In the genomic region with DNA sequence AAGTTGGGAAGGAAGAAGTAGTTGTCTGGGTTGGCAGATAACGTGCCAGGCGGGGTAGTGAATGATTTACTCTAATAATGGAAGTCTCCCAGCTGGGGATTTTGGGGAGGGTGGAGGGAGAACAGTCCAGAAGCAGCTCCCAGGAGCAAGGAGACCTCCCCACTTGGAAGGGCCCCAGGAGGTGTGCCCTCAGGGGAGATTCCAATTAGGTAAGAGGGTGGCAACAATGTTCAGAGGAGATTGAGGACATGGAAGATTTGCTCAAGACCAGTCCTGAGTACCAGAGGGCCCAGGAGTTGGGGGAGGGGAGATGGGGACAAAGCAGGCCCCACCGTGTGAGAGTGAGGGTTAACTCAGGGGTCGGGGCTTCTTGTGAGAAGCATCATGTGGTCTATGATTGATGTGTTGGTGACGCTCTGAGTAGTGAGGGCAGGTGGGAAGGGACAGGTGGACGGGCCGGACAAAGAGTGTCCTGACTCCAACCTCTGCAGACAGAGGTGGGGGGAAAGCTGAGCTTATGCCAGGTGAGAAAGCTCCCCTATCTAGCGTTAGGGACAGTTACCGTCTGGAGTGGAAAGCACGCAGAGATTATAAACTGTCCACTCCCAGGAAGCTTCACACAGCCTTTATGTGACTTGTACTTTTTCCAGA, we compare ENCODE assay signal across 12 cellular contexts. TPM values are rescaled to one million over a fixed set of nuclear protein-coding genes. Genes with fewer than 3 reads are reported as not detected.
DNase-seq lines count a peak whose midpoint lies in the region; ATAC-seq, FAIRE-seq and TF ChIP-seq lines count a peak whose summit lies in the region.
"Had no signal": no experiment of that assay in that cellular context is flagged by ENCODE, and none has a peak within 500 bp of the region (broad histone marks: within the 10 kb centered on the region; RNA-seq: fewer than 3 reads in every experiment).

No MANE protein-coding gene starts in this region.

- H3K9me3 Mint-ChIP-seq in activated CD4-positive, alpha-beta T cell treated with anti-CD3 and anti-CD28 coated beads, Interleukin-2, amount 10 ng/mL, durations not matched to agents 24 days and 14 days, result no peaks in the 10 kb centered on the region
- H3K9me3 Mint-ChIP-seq in activated CD4-positive, alpha-beta T cell treated with anti-CD3 and anti-CD28 coated beads, Interleukin-2, amount 10 ng/mL, durations not matched to agents 7 days and 5 days, result no peaks in the 10 kb centered on the region
- H3K9me3 Mint-ChIP-seq in type B pancreatic cell, result no peaks in the 10 kb centered on the region

- H3K36me3 Mint-ChIP-seq in activated CD4-positive, alpha-beta T cell treated with anti-CD3 and anti-CD28 coated beads, Interleukin-2, amount 10 ng/mL, durations not matched to agents 24 days and 14 days (ENCODE audit: low read depth), result peaks cover 5% of the 10 kb centered on the region
- no peaks in the 10 kb centered on the region for H3K36me3 Mint-ChIP-seq in activated CD4-positive, alpha-beta T cell treated with anti-CD3 and anti-CD28 coated beads, Interleukin-2, amount 10 ng/mL, durations not matched to agents 7 days and 5 days (ENCODE audit: low read depth)
- peaks cover 7% of the 10 kb centered on the region for H3K36me3 Mint-ChIP-seq in type B pancreatic cell

- TF ChIP-seq CTCF in breast epithelium (IDR thresholded peaks at IDR 0.05) (no peak), type B pancreatic cell (conservative IDR thresholded peaks at IDR 0.05) (no peak)

- H3K36me3 ChIP-seq in breast epithelium, result no peaks in the 10 kb centered on the region
- no peaks in the 10 kb centered on the region for H3K36me3 ChIP-seq in mesendoderm (ENCODE audit: control insufficient read depth, insufficient read depth, low read length)

- peak overlapping the region; percentile 49 for H3K56ac ChIP-seq in mesendoderm (ENCODE audit: low read length)

- H3K4me2 ChIP-seq in mesendoderm (ENCODE audit: low read length), result no peak overlapping the region
- H3K4me2 ChIP-seq: SK-N-SH had no signal

- H3K79me2 ChIP-seq in mesendoderm (ENCODE audit: control insufficient read depth, insufficient read depth, low read length), result peaks cover 63% of the 10 kb centered on the region

- H3K4me3 Mint-ChIP-seq in activated CD4-positive, alpha-beta T cell treated with anti-CD3 and anti-CD28 coated beads, Interleukin-2, amount 10 ng/mL, durations not matched to agents 24 days and 14 days, result no peak overlapping the region
- H3K4me3 Mint-ChIP-seq in activated CD4-positive, alpha-beta T cell treated with anti-CD3 and anti-CD28 coated beads, Interleukin-2, amount 10 ng/mL, durations not matched to agents 7 days and 5 days, result no peak overlapping the region
- peak overlapping the region; percentile 88 for H3K4me3 Mint-ChIP-seq in type B pancreatic cell

- DNase-seq in activated CD4-positive, alpha-beta T cell treated with anti-CD3 and anti-CD28 coated beads, Interleukin-2, amount 10 ng/mL, durations not matched to agents 24 days and 14 days, result no peak
- DNase-seq in activated CD4-positive, alpha-beta T cell treated with anti-CD3 and anti-CD28 coated beads, Interleukin-2, amount 10 ng/mL, durations not matched to agents 7 days and 5 days, result no peak
- peak in 1 of 2 donors; percentile 48 for DNase-seq in breast epithelium (ENCODE audit: low spot score in 2 of 2)
- peak; percentile 41 for DNase-seq in mesendoderm
- no peak for DNase-seq in type B pancreatic cell (ENCODE audit: extremely low spot score, unreplicated experiment)
- DNase-seq in GM12892 (ENCODE audit: insufficient read length), result no peak
- no peak for DNase-seq in activated T-cell treated with anti-CD3 and anti-CD28 coated beads for 4 hours
- DNase-seq: SK-N-SH; stimulated activated CD4-positive, alpha-beta T cell treated with anti-CD3 and anti-CD28 coated beads, Interleukin-1b, Interleukin-23, amount 100 ng/mL, for 48 hours had no signal

- CTCF ChIA-PET in activated CD4-positive, alpha-beta T cell treated with anti-CD3 and anti-CD28 coated beads, Interleukin-2, amount 10 ng/mL, durations not matched to agents 7 days and 5 days (lab: Charles Lee), result interaction anchor here (0.5 to 1.0 kb wide), 3 partner anchors 15 to 80 kb away, joined by 3 read pairs; no protein-coding TSS in a partner anchor

- H3K27ac Mint-ChIP-seq in activated CD4-positive, alpha-beta T cell treated with anti-CD3 and anti-CD28 coated beads, Interleukin-2, amount 10 ng/mL, durations not matched to agents 24 days and 14 days, result peak overlapping the region; percentile 73
- no peak overlapping the region for H3K27ac Mint-ChIP-seq in activated CD4-positive, alpha-beta T cell treated with anti-CD3 and anti-CD28 coated beads, Interleukin-2, amount 10 ng/mL, durations not matched to agents 7 days and 5 days
- H3K27ac Mint-ChIP-seq in type B pancreatic cell, result peak overlapping the region; percentile 93

- H4K8ac ChIP-seq in mesendoderm (ENCODE audit: low read depth, low read length), result no peak overlapping the region

- H2BK5ac ChIP-seq in mesendoderm (ENCODE audit: low read length), result no peak overlapping the region

- WGBS in mesendoderm (ENCODE audit: extremely low coverage, insufficient coverage, low lambda C conversion rate), result no CpG with 5 or more reads among the region's 10 CpGs

- no peak overlapping the region for H2AK5ac ChIP-seq in mesendoderm (ENCODE audit: low read length)

- H3K18ac ChIP-seq in mesendoderm (ENCODE audit: low read length), result no peak overlapping the region

- H3K9me3 ChIP-seq in breast epithelium, result no peaks in the 10 kb centered on the region
- H3K9me3 ChIP-seq: SK-N-SH had no signal

- no peak overlapping the region for H2BK15ac ChIP-seq in mesendoderm (replicated peaks; ENCODE audit: low read depth)

- POLR2A ChIA-PET in activated CD4-positive, alpha-beta T cell treated with anti-CD3 and anti-CD28 coated beads, Interleukin-2, amount 10 ng/mL, durations not matched to agents 7 days and 5 days (lab: Charles Lee), result no interaction called here

- H2BK120ac ChIP-seq in mesendoderm (ENCODE audit: low read depth, low read length), result no peak overlapping the region

- intact Hi-C loops in activated CD4-positive, alpha-beta T cell treated with anti-CD3 and anti-CD28 coated beads, Interleukin-2, amount 10 ng/mL, durations not matched to agents 24 days and 14 days (cut with micrococcal nuclease), result no loop called here
- intact Hi-C loops in breast epithelium (cut with DNase I; ENCODE audit: low total_unique reads), result no loop called here

- H3K4me3 ChIP-seq in breast epithelium (peak overlapping the region in 2 of 3 donors; percentile 67 to 89), mesendoderm (ENCODE audit: low read length) (no peak overlapping the region)

- H3K4ac ChIP-seq in mesendoderm (ENCODE audit: low read depth, low read length), result no peak overlapping the region

- H3K23ac ChIP-seq in mesendoderm (ENCODE audit: low read length), result no peak overlapping the region

- ATAC-seq in GM18511 (IDR thresholded peaks at IDR 0.05; ENCODE audit: unreplicated experiment), result no peak

- H3K27me3 ChIP-seq in breast epithelium (no peaks in the 10 kb centered on the region), mesendoderm (ENCODE audit: insufficient read depth, low read length, poor library complexity) (no peaks in the 10 kb centered on the region)

- H3K4me1 Mint-ChIP-seq in activated CD4-positive, alpha-beta T cell treated with anti-CD3 and anti-CD28 coated beads, Interleukin-2, amount 10 ng/mL, durations not matched to agents 24 days and 14 days, result peaks cover 40% of the 10 kb centered on the region
- peaks cover 23% of the 10 kb centered on the region for H3K4me1 Mint-ChIP-seq in activated CD4-positive, alpha-beta T cell treated with anti-CD3 and anti-CD28 coated beads, Interleukin-2, amount 10 ng/mL, durations not matched to agents 7 days and 5 days
- H3K4me1 Mint-ChIP-seq in type B pancreatic cell (ENCODE audit: unreplicated experiment), result peaks cover 61% of the 10 kb centered on the region

- peaks cover 11% of the 10 kb centered on the region for H3K79me1 ChIP-seq in mesendoderm (ENCODE audit: low read length)

- no peaks in the 10 kb centered on the region for H3K27me3 Mint-ChIP-seq in activated CD4-positive, alpha-beta T cell treated with anti-CD3 and anti-CD28 coated beads, Interleukin-2, amount 10 ng/mL, durations not matched to agents 24 days and 14 days
- H3K27me3 Mint-ChIP-seq in activated CD4-positive, alpha-beta T cell treated with anti-CD3 and anti-CD28 coated beads, Interleukin-2, amount 10 ng/mL, durations not matched to agents 7 days and 5 days, result peaks cover 1% of the 10 kb centered on the region
- peaks cover 6% of the 10 kb centered on the region for H3K27me3 Mint-ChIP-seq in type B pancreatic cell

- no peak overlapping the region for H4K5ac ChIP-seq in mesendoderm (ENCODE audit: low read length)

- H3K9ac ChIP-seq in mesendoderm (ENCODE audit: low read length), result peak overlapping the region; percentile 33
- H3K9ac ChIP-seq: SK-N-SH had no signal

- no peak for FAIRE-seq in GM12892 (lab: Jason Lieb, UNC)

- no peak for TF ChIP-seq POLR2A in breast epithelium (IDR thresholded peaks at IDR 0.05)
- TF ChIP-seq POLR2A in GM12892 (IDR thresholded peaks at IDR 0.05; ENCODE audit: low read depth, low read length), result no peak

- H3K27ac ChIP-seq in breast epithelium, result peak overlapping the region; percentile 97 to 98
- H3K27ac ChIP-seq in mesendoderm (ENCODE audit: low read depth, low read length), result no peak overlapping the region

- peaks cover 0 to 6% of the 10 kb centered on the region in 2 donors for H3K4me1 ChIP-seq in breast epithelium
- H3K4me1 ChIP-seq in mesendoderm (ENCODE audit: control insufficient read depth, low read depth, low read length), result peaks cover 29% of the 10 kb centered on the region

RNA-seq across cellular contexts. Expression of a gene that starts 3.5 kb away (rescaled TPM):
- 69.6 and 70.7 TPM in 2 replicates for total RNA-seq in activated CD4-positive, alpha-beta T cell treated with anti-CD3 and anti-CD28 coated beads, Interleukin-2, amount 10 ng/mL, durations not matched to agents 24 days and 14 days
- total RNA-seq in activated CD4-positive, alpha-beta T cell treated with anti-CD3 and anti-CD28 coated beads, Interleukin-2, amount 10 ng/mL, durations not matched to agents 7 days and 5 days, result 1 to 10 TPM; 8.9 to 9.3 TPM
- 100 to 1,000 TPM in 2 of 3 donors, 10 to 100 TPM in 1; 17.1 to 639 (median 492) TPM for total RNA-seq in breast epithelium
- 134 TPM for polyA plus RNA-seq in mesendoderm (2013, experiment 1 of 2)
- 134 TPM for polyA plus RNA-seq in mesendoderm (2013, experiment 2 of 2)
- 243 and 526 TPM in 2 replicates for total RNA-seq in type B pancreatic cell (ENCODE audit: low replicate concordance)
- polyA plus RNA-seq in GM12892 (2012; ENCODE audit: missing spikeins), result 13.4 TPM

RNA-seq across cellular contexts. Expression of a gene that starts 11.7 kb away (rescaled TPM):
- 60.3 and 61.1 TPM in 2 replicates for total RNA-seq in activated CD4-positive, alpha-beta T cell treated with anti-CD3 and anti-CD28 coated beads, Interleukin-2, amount 10 ng/mL, durations not matched to agents 24 days and 14 days
- not detected for total RNA-seq in activated CD4-positive, alpha-beta T cell treated with anti-CD3 and anti-CD28 coated beads, Interleukin-2, amount 10 ng/mL, durations not matched to agents 7 days and 5 days
- total RNA-seq in breast epithelium, result 10 to 100 TPM; 39.1 to 83.2 (median 51.2) TPM
- polyA plus RNA-seq in mesendoderm (2013, experiment 1 of 2), result 11.3 TPM
- polyA plus RNA-seq in mesendoderm (2013, experiment 2 of 2), result 10.1 TPM
- 14.9 and 20.7 TPM in 2 replicates for total RNA-seq in type B pancreatic cell (ENCODE audit: low replicate concordance)
- not detected for polyA plus RNA-seq in GM12892 (2012; ENCODE audit: missing spikeins)
- total RNA-seq: myocyte had no signal

RNA-seq across cellular contexts. Expression of a gene that starts 36.1 kb away (rescaled TPM):
- total RNA-seq in activated CD4-positive, alpha-beta T cell treated with anti-CD3 and anti-CD28 coated beads, Interleukin-2, amount 10 ng/mL, durations not matched to agents 24 days and 14 days, result 0.52 TPM in 1 of 2 replicates, not detected in the other
- not detected for total RNA-seq in activated CD4-positive, alpha-beta T cell treated with anti-CD3 and anti-CD28 coated beads, Interleukin-2, amount 10 ng/mL, durations not matched to agents 7 days and 5 days
- total RNA-seq in breast epithelium (10 to 100 TPM in 2 of 3 donors, 1 to 10 TPM in 1; 3.5 to 19.3 (median 13.1) TPM), type B pancreatic cell (ENCODE audit: low replicate concordance) (46.8 and 270 TPM in 2 replicates)
- polyA plus RNA-seq in mesendoderm (2013, experiment 1 of 2), result 13.7 TPM
- polyA plus RNA-seq in mesendoderm (2013, experiment 2 of 2), result 14.0 TPM
- not detected for polyA plus RNA-seq in GM12892 (2012; ENCODE audit: missing spikeins)
- total RNA-seq: myocyte had no signal
- polyA plus RNA-seq: SK-N-SH had no signal

RNA-seq across cellular contexts. Expression of a gene that starts 43.9 kb away (rescaled TPM):
- 1.8 and 2.0 TPM in 2 replicates for total RNA-seq in activated CD4-positive, alpha-beta T cell treated with anti-CD3 and anti-CD28 coated beads, Interleukin-2, amount 10 ng/mL, durations not matched to agents 24 days and 14 days
- total RNA-seq in activated CD4-positive, alpha-beta T cell treated with anti-CD3 and anti-CD28 coated beads, Interleukin-2, amount 10 ng/mL, durations not matched to agents 7 days and 5 days, result under 1 TPM; 0.12 to 0.20 TPM
- total RNA-seq in breast epithelium (not detected), type B pancreatic cell (ENCODE audit: low replicate concordance) (0.93 and 12.6 TPM in 2 replicates)
- polyA plus RNA-seq in mesendoderm (2013, experiment 1 of 2), result 4.1 TPM
- polyA plus RNA-seq in mesendoderm (2013, experiment 2 of 2), result 3.6 TPM
- 1.7 TPM for polyA plus RNA-seq in GM12892 (2012; ENCODE audit: missing spikeins)
- total RNA-seq: subcutaneous adipose tissue had no signal

RNA-seq across cellular contexts. Expression of a gene that starts 47.8 kb away (rescaled TPM):
- 83.4 and 84.7 TPM in 2 replicates for total RNA-seq in activated CD4-positive, alpha-beta T cell treated with anti-CD3 and anti-CD28 coated beads, Interleukin-2, amount 10 ng/mL, durations not matched to agents 24 days and 14 days
- 10 to 100 TPM; 63.1 to 72.4 TPM for total RNA-seq in activated CD4-positive, alpha-beta T cell treated with anti-CD3 and anti-CD28 coated beads, Interleukin-2, amount 10 ng/mL, durations not matched to agents 7 days and 5 days
- 10 to 100 TPM; 20.5 to 28.8 (median 27.7) TPM for total RNA-seq in breast epithelium
- polyA plus RNA-seq in mesendoderm (2013, experiment 1 of 2), result 47.5 TPM
- 49.6 TPM for polyA plus RNA-seq in mesendoderm (2013, experiment 2 of 2)
- 41.0 and 42.9 TPM in 2 replicates for total RNA-seq in type B pancreatic cell (ENCODE audit: low replicate concordance)
- 24.5 TPM for polyA plus RNA-seq in GM12892 (2012; ENCODE audit: missing spikeins)

Comparison
In these comparisons a context has a peak if more than half of its experiments do, and no peak if none do; other contexts are left out.
1. RNA of a gene that starts 11.7 kb away (total RNA-seq): 60.3 to 61.1 TPM in activated CD4-positive, alpha-beta T cell treated with anti-CD3 and anti-CD28 coated beads, Interleukin-2, amount 10 ng/mL, durations not matched to agents 24 days and 14 days, 39.1 to 83.2 TPM in breast epithelium and 14.9 to 20.7 TPM in type B pancreatic cell; not detected in activated CD4-positive, alpha-beta T cell treated with anti-CD3 and anti-CD28 coated beads, Interleukin-2, amount 10 ng/mL, durations not matched to agents 7 days and 5 days; every median in the first group is over 10 times any median in the second.